15 cellular contexts compared by ENCODE assay signal in the genomic region with DNA sequence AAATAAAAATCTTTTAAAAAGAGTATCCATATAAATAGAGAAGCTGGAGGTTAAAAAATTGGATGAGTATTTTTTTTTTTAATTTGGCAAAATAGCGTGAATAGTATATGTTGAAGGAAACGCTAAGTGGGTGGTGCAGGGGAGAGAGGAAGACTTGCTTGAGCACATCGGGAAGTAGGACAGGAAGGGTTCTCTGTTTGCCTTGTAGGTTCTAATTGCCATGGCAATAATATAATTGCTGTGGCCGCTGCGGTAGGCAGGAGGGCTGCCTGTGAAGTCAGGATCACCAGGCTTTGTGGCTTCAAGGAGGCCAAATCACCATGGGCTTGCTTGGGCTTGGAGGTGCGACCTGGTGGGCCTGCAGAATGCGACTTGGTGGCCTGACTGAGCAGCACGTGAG.
"Had no signal": no experiment of that assay in that cellular context is flagged by ENCODE, and none has a peak within 500 bp of the region (broad histone marks: within the 10 kb centered on the region; RNA-seq: fewer than 3 reads in every experiment).

No MANE protein-coding gene starts in this region.

- H3K27ac Mint-ChIP-seq: activated CD8-positive, alpha-beta memory T cell treated with anti-CD3 and anti-CD28 coated beads, Interleukin-2, amount 10 ng/mL, durations not matched to agents 7 days and 5 days; endodermal cell had no signal

- DNase-seq: activated CD4-positive, alpha-beta T cell treated with anti-CD3 and anti-CD28 coated beads, Interleukin-2, amount 50 U/mL, for 1 hour; activated CD4-positive, CD25-positive, alpha-beta regulatory T cell; activated CD8-positive, alpha-beta memory T cell treated with anti-CD3 and anti-CD28 coated beads, Interleukin-2, amount 10 ng/mL, durations not matched to agents 7 days and 5 days; activated T-cell treated with anti-CD3 and anti-CD28 coated beads, Interleukin-2, amount 50 U/mL, for 48 hours; adrenal gland; endodermal cell; hippocampal formation; kidney glomerular epithelial cell; naive thymus-derived CD8-positive, alpha-beta T cell; sigmoid colon; stimulated activated CD4-positive, alpha-beta T cell treated with anti-CD3 and anti-CD28 coated beads, Interleukin-4, amount 100 ng/mL, for 1 hour; stimulated activated CD8-positive, alpha-beta memory T cell treated with anti-CD3 and anti-CD28 coated beads, Interleukin-4, amount 100 ng/mL, for 48 hours had no signal

- H3K4me3 Mint-ChIP-seq: activated CD8-positive, alpha-beta memory T cell treated with anti-CD3 and anti-CD28 coated beads, Interleukin-2, amount 10 ng/mL, durations not matched to agents 7 days and 5 days; brain; endodermal cell had no signal

- H3K27ac ChIP-seq: adrenal gland, sigmoid colon, tibial nerve had no signal

- H3K9me3 Mint-ChIP-seq: naive thymus-derived CD8-positive, alpha-beta T cell had no signal

- H3K4me3 ChIP-seq: adrenal gland, lung, sigmoid colon, tibial nerve had no signal

- H3K9me3 ChIP-seq: adrenal gland, sigmoid colon, tibial nerve had no signal

- H3K4me1 Mint-ChIP-seq: brain had no signal

- H3K27me3 ChIP-seq: adrenal gland, sigmoid colon, tibial nerve had no signal

- H3K36me3 ChIP-seq: adrenal gland had no signal

- ATAC-seq: activated CD8-positive, alpha-beta memory T cell treated with anti-CD3 and anti-CD28 coated beads, Interleukin-2, amount 10 ng/mL, durations not matched to agents 7 days and 5 days; naive thymus-derived CD8-positive, alpha-beta T cell had no signal

- H3K27me3 Mint-ChIP-seq: activated CD8-positive, alpha-beta memory T cell treated with anti-CD3 and anti-CD28 coated beads, Interleukin-2, amount 10 ng/mL, durations not matched to agents 7 days and 5 days; brain; naive thymus-derived CD8-positive, alpha-beta T cell had no signal
